In genomic region chr19:16078759-16079707, GRCh38 we compare ENCODE assay signal across 1 cellular context.
A peak's percentile ranks its signal among the peaks of the same experiment; 100 is the strongest.
TF ChIP-seq lines count a peak whose summit lies in the region.

No MANE protein-coding gene starts in this region.

TF ChIP-seq in K562, 482 proteins besides CTCF, POLR2A, EP300 and RAD21 (continued from another document and continues in another):
- TF ChIP-seq CHAMP1 (IDR thresholded peaks at IDR 0.05) (no peak), TRIM28 (IDR thresholded peaks at IDR 0.05) (peak; percentile 35; the same call in 1 of the 2 replicates), ARHGAP35 (IDR thresholded peaks at IDR 0.05; ENCODE audit: partially characterized antibody) (peak; percentile 23), SMC3 (conservative IDR thresholded peaks at IDR 0.05; ENCODE audit: insufficient read depth, low read depth, low read length) (no peak), THAP12 (CRISPR knock-in tag; IDR thresholded peaks at IDR 0.05) (no peak), PKNOX1 (IDR thresholded peaks at IDR 0.05) (peak; percentile 74), MEIS2 (IDR thresholded peaks at IDR 0.05; ENCODE audit: partially characterized antibody) (peak; percentile 82), CHD1 (IDR thresholded peaks at IDR 0.05; ENCODE audit: low read length) (no peak), CC2D1A (IDR thresholded peaks at IDR 0.05) (peak; percentile 75; the same call in 1 of the 2 replicates), ZNF778 (CRISPR knock-in tag; IDR thresholded peaks at IDR 0.05) (no peak), ZFP36 (IDR thresholded peaks at IDR 0.05; ENCODE audit: low read depth, low read length, partially characterized antibody) (peak; percentile 85), HDAC8 (tag; IDR thresholded peaks at IDR 0.05) (no peak), AFF4 (CRISPR knock-in tag; IDR thresholded peaks at IDR 0.05) (no peak), ZNF280A (IDR thresholded peaks at IDR 0.05; ENCODE audit: low read depth, partially characterized antibody) (no peak), PYGO2 (tag; IDR thresholded peaks at IDR 0.05) (no peak; the same call in 1 of the 2 replicates), ZKSCAN8 (CRISPR knock-in tag; IDR thresholded peaks at IDR 0.05) (peak; percentile 65; the same call in 1 of the 2 replicates), POLR2AphosphoS5 (IDR thresholded peaks at IDR 0.05; ENCODE audit: control insufficient read depth, insufficient read depth, low read depth, low read length) (peak; percentile 92), SNIP1 (IDR thresholded peaks at IDR 0.05; ENCODE audit: low read depth) (no peak), ZNF740 (CRISPR knock-in tag; IDR thresholded peaks at IDR 0.05) (no peak), ZNF740 (tag; IDR thresholded peaks at IDR 0.05) (no peak), SAFB2 (IDR thresholded peaks at IDR 0.05; ENCODE audit: borderline replicate concordance, low read depth, low read length, severe bottlenecking) (no peak), FOXP4 (CRISPR knock-in tag; IDR thresholded peaks at IDR 0.05; ENCODE audit: borderline replicate concordance) (no peak), CREB5 (CRISPR knock-in tag; IDR thresholded peaks at IDR 0.05) (no peak), HIVEP1 (CRISPR knock-in tag; IDR thresholded peaks at IDR 0.05) (no peak), KLF16 (IDR thresholded peaks at IDR 0.05) (peak; percentile 89), HDAC1 (IDR thresholded peaks at IDR 0.05) (peak; percentile 77 to 99; a peak in 3 of 4 replicates), ZBTB33 (CRISPR knock-in tag; IDR thresholded peaks at IDR 0.05) (0 out of 2 replicates have a peak, but pooled peaks have one; percentile 31), TEAD4 (IDR thresholded peaks at IDR 0.05; ENCODE audit: low read length) (peak; percentile 97), TEAD4 (CRISPR knock-in tag; IDR thresholded peaks at IDR 0.05; ENCODE audit: borderline replicate concordance) (no peak), FOXJ3 (CRISPR knock-in tag; IDR thresholded peaks at IDR 0.05) (no peak), TFAP4 (CRISPR knock-in tag; IDR thresholded peaks at IDR 0.05; ENCODE audit: borderline replicate concordance) (peak; percentile 71), BACH1 (tag; IDR thresholded peaks at IDR 0.05) (peak; percentile 91), SMARCC2 (IDR thresholded peaks at IDR 0.05; ENCODE audit: low read depth) (peak; percentile 88), KDM1A (IDR thresholded peaks at IDR 0.05) (peak; percentile 100), ZZZ3 (IDR thresholded peaks at IDR 0.05) (no peak), ZNF449 (CRISPR knock-in tag; IDR thresholded peaks at IDR 0.05) (no peak)
